8 cellular contexts compared by ENCODE assay signal in genomic region chr22:29267858-29268510, GRCh38. TPM values are rescaled to one million over a fixed set of nuclear protein-coding genes. Genes with fewer than 3 reads are reported as not detected.
A peak's percentile ranks its signal among the peaks of the same experiment; 100 is the strongest.
DNase-seq lines count a peak whose midpoint lies in the region; ATAC-seq and TF ChIP-seq lines count a peak whose summit lies in the region.

Gene EWSR1, plus strand, starts transcription at chr22:29268268. Its CDS starts 69 bp downstream, at chr22:29268337.
Gene RHBDD3, minus strand, starts transcription at chr22:29267981. Its CDS starts 2,355 bp downstream, at chr22:29265626.

- H3K36me3 ChIP-seq in GM06990 (ENCODE audit: control insufficient read depth, insufficient read depth, low read length) = peaks cover 12% of the 10 kb centered on the region
- peaks cover 40 to 41% of the 10 kb centered on the region in 2 experiments for H3K36me3 ChIP-seq in SK-N-SH (replicated peaks in 1 of 2; ENCODE audit: control insufficient read depth in 1 of 2, insufficient read depth in 2 of 2, low read length in 1 of 2)

- POLR2A ChIA-PET in SK-N-SH (lab: Yijun Ruan, JAX) = interaction anchor here (1.1 kb wide), 1 partner anchor 46 kb away, joined by 3 read pairs; no protein-coding TSS in a partner anchor

- TF ChIP-seq CTCF in GM06990 (IDR thresholded peaks at IDR 0.05; ENCODE audit: insufficient read depth, low read length, poor library complexity, severe bottlenecking) (no peak), SK-N-SH (IDR thresholded peaks at IDR 0.05) (no peak)

- ATAC-seq in HG02588 (IDR thresholded peaks at IDR 0.05; ENCODE audit: unreplicated experiment) = peak; percentile 70

- H3K4me1 ChIP-seq in SK-N-SH (ENCODE audit: control insufficient read depth in 1 of 2, insufficient read depth in 2 of 2, low read depth in 1 of 2, low read length in 1 of 2) = peaks cover 25 to 39% of the 10 kb centered on the region in 2 experiments

- H3K4me2 ChIP-seq in SK-N-SH = peak within 1 kb of the TSS; percentile 99

- TF ChIP-seq RAD21 in SK-N-SH (IDR thresholded peaks at IDR 0.05; ENCODE audit: low read length) = no peak

- peak within 1 kb of the TSS; percentile 98 for H3K4me3 ChIP-seq in GM06990 (replicated peaks; ENCODE audit: low read depth, low read length)
- H3K4me3 ChIP-seq in SK-N-SH (ENCODE audit: low read depth in 2 of 2, low read length in 1 of 2) = peak within 1 kb of the TSS; percentile 95 to 97

- CTCF ChIA-PET in SK-N-SH (lab: Yijun Ruan, JAX) = interaction anchor here (0.9 to 7.7 kb wide), 4 partner anchors 22 to 91 kb away, joined by 3 to 40 read pairs (median 4); partner anchors contain the start of gene GAS2L1

- 1% methylated on average over 50 of the region's 67 CpGs for WGBS in SK-N-SH (ENCODE audit: low lambda C conversion rate)

- peaks cover 69% of the 10 kb centered on the region for H3K79me2 ChIP-seq in SK-N-SH (ENCODE audit: insufficient read depth)

- H3K9me3 ChIP-seq in SK-N-SH = no peaks in the 10 kb centered on the region

- TF ChIP-seq EP300 in SK-N-SH (IDR thresholded peaks at IDR 0.05; ENCODE audit: borderline replicate concordance in 1 of 2, low read depth in 1 of 2, low read length in 1 of 2) = peak in 1 of 2 experiments; percentile 76; a peak in 2 of 4 replicates

- DNase-seq in GM06990 (ENCODE audit: extremely low read depth, insufficient read length) (peak; percentile 97), NCI-H1092 (lab: John Stamatoyannopoulos, UW) (peak; percentile 92), SK-N-SH (peak; percentile 97), globus pallidus (ENCODE audit: low spot score) (peak; percentile 94), nucleus accumbens (lab: John Stamatoyannopoulos, UW) (peak in 55 of 56 donors; percentile 79 to 100 (median 95)), superior temporal gyrus (ENCODE audit: extremely low spot score) (peak; percentile 97)
- DNase-seq in activated naive CD4-positive, alpha-beta T cell treated with anti-CD3 and anti-CD28 coated beads, Interleukin-2, amount 50 U/mL, for 16 hours = peak; percentile 94

- H2AFZ ChIP-seq in SK-N-SH (ENCODE audit: low read depth) = peak within 1 kb of the TSS; percentile 83

- H3K27me3 ChIP-seq in GM06990 (replicated peaks; ENCODE audit: control insufficient read depth, insufficient read depth, low read length) = no peaks in the 10 kb centered on the region
- no peaks in the 10 kb centered on the region for H3K27me3 ChIP-seq in SK-N-SH (ENCODE audit: insufficient read depth)

- no peaks in the 10 kb centered on the region for H3K9me2 ChIP-seq in SK-N-SH

- peaks cover 44% of the 10 kb centered on the region for H4K20me1 ChIP-seq in SK-N-SH (ENCODE audit: insufficient read depth)

- peak within 1 kb of the TSS; percentile 99 for H3K9ac ChIP-seq in SK-N-SH

- H3F3A ChIP-seq in SK-N-SH (replicated peaks; ENCODE audit: insufficient read depth) = peaks cover 3% of the 10 kb centered on the region

- peak within 1 kb of the TSS; percentile 95 to 99 for H3K27ac ChIP-seq in SK-N-SH (ENCODE audit: low read depth in 2 of 2, low read length in 1 of 2)

TF ChIP-seq in SK-N-SH, 30 proteins besides CTCF, POLR2A, EP300 and RAD21:
- peak; percentile 44; the same call in 1 of the 2 replicates for TF ChIP-seq USF1 (IDR thresholded peaks at IDR 0.05; ENCODE audit: borderline replicate concordance, low read depth)
- TF ChIP-seq MEF2A (IDR thresholded peaks at IDR 0.05; ENCODE audit: borderline replicate concordance, low read depth) = no peak
- 0 out of 2 replicates have a peak, but pooled peaks have one; percentile 21 for TF ChIP-seq TEAD4 (IDR thresholded peaks at IDR 0.05; ENCODE audit: borderline replicate concordance, insufficient read depth)
- TF ChIP-seq FOSL2 (IDR thresholded peaks at IDR 0.05; ENCODE audit: borderline replicate concordance, low read depth) = peak; percentile 43; the same call in 1 of the 2 replicates
- peak; percentile 95 for TF ChIP-seq TAF1 (IDR thresholded peaks at IDR 0.05; ENCODE audit: borderline replicate concordance, low read depth, low read length)
- TF ChIP-seq FOXJ3 (CRISPR knock-in tag; IDR thresholded peaks at IDR 0.05) = no peak; the same call in 1 of the 2 replicates
- TF ChIP-seq GABPA (IDR thresholded peaks at IDR 0.05; ENCODE audit: low read depth) = no peak
- TF ChIP-seq MXI1 (IDR thresholded peaks at IDR 0.05; ENCODE audit: low read depth, low read length) = peak; percentile 81
- TF ChIP-seq SIN3A (IDR thresholded peaks at IDR 0.05; ENCODE audit: borderline replicate concordance, low read depth, low read length) = peak; percentile 72; the same call in 1 of the 2 replicates
- TF ChIP-seq IRF3 (IDR thresholded peaks at IDR 0.05; ENCODE audit: low read depth, low read length) = peak; percentile 82
- no peak for TF ChIP-seq ZBTB33 (IDR thresholded peaks at IDR 0.05; ENCODE audit: borderline replicate concordance, low read depth)
- TF ChIP-seq JUND (IDR thresholded peaks at IDR 0.05) = peak; percentile 50
- TF ChIP-seq ELF1 (IDR thresholded peaks at IDR 0.05) = peak; percentile 23; the same call in 1 of the 2 replicates
- TF ChIP-seq NFIC (IDR thresholded peaks at IDR 0.05; ENCODE audit: borderline replicate concordance) = no peak
- no peak for TF ChIP-seq RXRA (IDR thresholded peaks at IDR 0.05; ENCODE audit: borderline replicate concordance, low read depth)
- peak; percentile 81 for TF ChIP-seq CHD2 (IDR thresholded peaks at IDR 0.05; ENCODE audit: low read length, partially characterized antibody)
- TF ChIP-seq, protein P1, sequence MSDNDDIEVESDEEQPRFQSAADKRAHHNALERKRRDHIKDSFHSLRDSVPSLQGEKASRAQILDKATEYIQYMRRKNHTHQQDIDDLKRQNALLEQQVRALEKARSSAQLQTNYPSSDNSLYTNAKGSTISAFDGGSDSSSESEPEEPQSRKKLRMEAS (IDR thresholded peaks at IDR 0.05; ENCODE audit: low read depth) = peak; percentile 72; the same call in 1 of the 2 replicates
- TF ChIP-seq EZH2phosphoT487 (IDR thresholded peaks at IDR 0.05; ENCODE audit: borderline replicate concordance, low read depth) = no peak
- peak; percentile 25; the same call in 1 of the 2 replicates for TF ChIP-seq RFX5 (IDR thresholded peaks at IDR 0.05; ENCODE audit: low read length)
- TF ChIP-seq NRF1 (IDR thresholded peaks at IDR 0.05; ENCODE audit: low read depth, low read length) = peak; percentile 75
- TF ChIP-seq POLR2AphosphoS5 (IDR thresholded peaks at IDR 0.05; ENCODE audit: low read depth, low read length) = peak; percentile 61; the same call in 1 of the 2 replicates
- TF ChIP-seq GATA2 (CRISPR knock-in tag; IDR thresholded peaks at IDR 0.05) = no peak
- TF ChIP-seq YY1 (IDR thresholded peaks at IDR 0.05; ENCODE audit: low read depth) = peak; percentile 88

RNA-seq across cellular contexts. Expression of gene EWSR1, which starts in this region (rescaled TPM):
- 173 and 234 TPM in 2 replicates for polyA plus RNA-seq in SK-N-SH (2012; rRNA removed)
- polyA plus RNA-seq in SK-N-SH (2012; cell fraction: cytosol; rRNA removed) = 103 and 111 TPM in 2 replicates
- polyA plus RNA-seq in SK-N-SH (2012; cell fraction: nucleus; rRNA removed) = 442 and 643 TPM in 2 replicates

RNA-seq across cellular contexts. Expression of gene RHBDD3, which starts in this region (rescaled TPM):
- 19.0 and 23.0 TPM in 2 replicates for polyA plus RNA-seq in SK-N-SH (2012; rRNA removed)
- polyA plus RNA-seq in SK-N-SH (2012; cell fraction: cytosol; rRNA removed) = 7.0 and 12.1 TPM in 2 replicates
- polyA plus RNA-seq in SK-N-SH (2012; cell fraction: nucleus; rRNA removed) = 47.6 and 71.1 TPM in 2 replicates

Comparison
In these comparisons a context has a peak if more than half of its experiments do, and no peak if none do; other contexts are left out.
1. Peak in every context shown above with its lines: DNase-seq, ATAC-seq, H3K4me3 ChIP-seq and H3K27ac ChIP-seq.